ENCODE assay signal across 3 cellular contexts in the genomic region with DNA sequence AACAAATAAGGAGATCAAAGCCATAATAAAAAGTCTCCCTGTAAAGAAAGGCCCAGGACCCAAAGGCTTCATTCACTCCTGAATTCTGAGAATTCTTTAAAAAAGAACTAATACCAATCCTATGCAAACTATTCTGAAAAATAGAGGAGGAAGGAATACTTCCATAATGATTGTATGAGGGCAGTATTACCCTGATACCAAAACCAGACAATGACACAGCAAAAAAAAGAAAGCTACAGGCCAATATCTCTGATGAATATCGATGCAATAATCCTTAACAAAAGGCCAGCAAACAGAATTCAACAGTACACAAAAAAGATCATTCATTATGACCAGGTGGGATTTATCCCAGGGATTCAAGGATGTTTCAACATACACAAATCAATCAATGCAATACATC.
TF ChIP-seq lines count a peak whose summit lies in the region.

No MANE protein-coding gene starts in this region.

TF ChIP-seq in A549, 52 proteins besides CTCF, POLR2A, EP300 and RAD21:
- TF ChIP-seq MAFK (IDR thresholded peaks at IDR 0.05; ENCODE audit: partially characterized antibody) (peak; percentile 49), NFE2L2 (conservative IDR thresholded peaks at IDR 0.05; ENCODE audit: low read length) (0 out of 2 replicates have a peak, but pooled peaks have one; percentile 26), FOSB (CRISPR knock-in tag; IDR thresholded peaks at IDR 0.05) (no peak)
- TF ChIP-seq, protein P1, sequence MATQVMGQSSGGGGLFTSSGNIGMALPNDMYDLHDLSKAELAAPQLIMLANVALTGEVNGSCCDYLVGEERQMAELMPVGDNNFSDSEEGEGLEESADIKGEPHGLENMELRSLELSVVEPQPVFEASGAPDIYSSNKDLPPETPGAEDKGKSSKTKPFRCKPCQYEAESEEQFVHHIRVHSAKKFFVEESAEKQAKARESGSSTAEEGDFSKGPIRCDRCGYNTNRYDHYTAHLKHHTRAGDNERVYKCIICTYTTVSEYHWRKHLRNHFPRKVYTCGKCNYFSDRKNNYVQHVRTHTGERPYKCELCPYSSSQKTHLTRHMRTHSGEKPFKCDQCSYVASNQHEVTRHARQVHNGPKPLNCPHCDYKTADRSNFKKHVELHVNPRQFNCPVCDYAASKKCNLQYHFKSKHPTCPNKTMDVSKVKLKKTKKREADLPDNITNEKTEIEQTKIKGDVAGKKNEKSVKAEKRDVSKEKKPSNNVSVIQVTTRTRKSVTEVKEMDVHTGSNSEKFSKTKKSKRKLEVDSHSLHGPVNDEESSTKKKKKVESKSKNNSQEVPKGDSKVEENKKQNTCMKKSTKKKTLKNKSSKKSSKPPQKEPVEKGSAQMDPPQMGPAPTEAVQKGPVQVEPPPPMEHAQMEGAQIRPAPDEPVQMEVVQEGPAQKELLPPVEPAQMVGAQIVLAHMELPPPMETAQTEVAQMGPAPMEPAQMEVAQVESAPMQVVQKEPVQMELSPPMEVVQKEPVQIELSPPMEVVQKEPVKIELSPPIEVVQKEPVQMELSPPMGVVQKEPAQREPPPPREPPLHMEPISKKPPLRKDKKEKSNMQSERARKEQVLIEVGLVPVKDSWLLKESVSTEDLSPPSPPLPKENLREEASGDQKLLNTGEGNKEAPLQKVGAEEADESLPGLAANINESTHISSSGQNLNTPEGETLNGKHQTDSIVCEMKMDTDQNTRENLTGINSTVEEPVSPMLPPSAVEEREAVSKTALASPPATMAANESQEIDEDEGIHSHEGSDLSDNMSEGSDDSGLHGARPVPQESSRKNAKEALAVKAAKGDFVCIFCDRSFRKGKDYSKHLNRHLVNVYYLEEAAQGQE (IDR thresholded peaks at IDR 0.05): no peak

TF ChIP-seq in IMR-90, 13 proteins besides CTCF, POLR2A, EP300 and RAD21:
- peak; percentile 63 for TF ChIP-seq NFE2L2 (IDR thresholded peaks at IDR 0.05; ENCODE audit: low read depth, low read length)
- no peak for TF ChIP-seq MXI1 (IDR thresholded peaks at IDR 0.05; ENCODE audit: borderline replicate concordance, low read depth, low read length)

TF ChIP-seq in K562, 482 proteins besides CTCF, POLR2A, EP300 and RAD21:
- TF ChIP-seq NR2C2 (CRISPR knock-in tag; IDR thresholded peaks at IDR 0.05) (no peak), NR2C2 (tag; IDR thresholded peaks at IDR 0.05) (no peak), MAFG (tag; conservative IDR thresholded peaks at IDR 0.05) (peak; percentile 18; the same call in 1 of the 2 replicates)
